In genomic region chr14:85534914-85535313, GRCh38 we compare ENCODE assay signal across 9 cellular contexts. TPM values are rescaled to one million over a fixed set of nuclear protein-coding genes. Genes with fewer than 3 reads are reported as not detected.
A peak's percentile ranks its signal among the peaks of the same experiment; 100 is the strongest.
DNase-seq lines count a peak whose midpoint lies in the region; ATAC-seq, FAIRE-seq and TF ChIP-seq lines count a peak whose summit lies in the region.
"Had no signal": no experiment of that assay in that cellular context is flagged by ENCODE, and none has a peak within 500 bp of the region (broad histone marks: within the 10 kb centered on the region; RNA-seq: fewer than 3 reads in every experiment).

No MANE protein-coding gene starts in this region.

- H3K27ac Mint-ChIP-seq in natural killer cell (no peak overlapping the region), neural progenitor cell (no peak overlapping the region)
- no peak overlapping the region for H3K27ac Mint-ChIP-seq in natural killer cell treated with Interleukin-12 subunit alpha and Interleukin-12 subunit beta and Interleukin-15 and Interleukin-18, amount 100 ng/mL, for 72 hours
- H3K27ac Mint-ChIP-seq: CD8-positive, alpha-beta T cell had no signal

- H3K4me3 ChIP-seq in epithelial cell of esophagus (ENCODE audit: low read length) = peak overlapping the region; percentile 88
- peak overlapping the region; percentile 74 for H3K4me3 ChIP-seq in neural progenitor cell
- no peak overlapping the region for H3K4me3 ChIP-seq in small intestine (ENCODE audit: low read depth in 1 of 2, low read length in 2 of 2)

- H3K9me3 ChIP-seq in neural progenitor cell (ENCODE audit: low read depth) (no peaks in the 10 kb centered on the region), small intestine (ENCODE audit: control insufficient read depth, low read depth) (peaks cover 2% of the 10 kb centered on the region)

- H3K4me2 ChIP-seq in neural progenitor cell = peak overlapping the region; percentile 88

- peaks cover 51 to 67% of the 10 kb centered on the region in 2 donors for H3K27me3 Mint-ChIP-seq in natural killer cell (ENCODE audit: low read depth in 2 of 2)
- H3K27me3 Mint-ChIP-seq in natural killer cell treated with Interleukin-12 subunit alpha and Interleukin-12 subunit beta and Interleukin-15 and Interleukin-18, amount 100 ng/mL, for 72 hours = peaks cover 34 to 47% of the 10 kb centered on the region in 2 donors
- H3K27me3 Mint-ChIP-seq in neural progenitor cell (ENCODE audit: insufficient read depth, low read depth) = peaks cover 34% of the 10 kb centered on the region

- no peak overlapping the region for H2AFZ ChIP-seq in neural progenitor cell (replicated peaks)

- no peak for DNase-seq in natural killer cell
- DNase-seq in natural killer cell treated with Interleukin-12 subunit alpha and Interleukin-12 subunit beta and Interleukin-15 and Interleukin-18, amount 100 ng/mL, for 72 hours (ENCODE audit: low spot score) = no peak
- DNase-seq in epithelial cell of esophagus (ENCODE audit: low read depth) = peak; percentile 19
- peak; percentile 39 for DNase-seq in neural progenitor cell (ENCODE audit: low spot score)
- no peak for DNase-seq in ecto neural progenitor cell (ENCODE audit: low spot score)
- no peak for DNase-seq in small intestine
- no peak for DNase-seq in NCI-H1105 (lab: John Stamatoyannopoulos, UW)
- DNase-seq: CD8-positive, alpha-beta T cell had no signal

- H3K9ac ChIP-seq in neural progenitor cell = no peak overlapping the region

- H3K36me3 Mint-ChIP-seq in natural killer cell = no peaks in the 10 kb centered on the region
- no peaks in the 10 kb centered on the region for H3K36me3 Mint-ChIP-seq in natural killer cell treated with Interleukin-12 subunit alpha and Interleukin-12 subunit beta and Interleukin-15 and Interleukin-18, amount 100 ng/mL, for 72 hours
- H3K36me3 Mint-ChIP-seq in neural progenitor cell = no peaks in the 10 kb centered on the region
- H3K36me3 Mint-ChIP-seq: CD8-positive, alpha-beta T cell had no signal

- H3K27ac ChIP-seq in neural progenitor cell (no peak overlapping the region), small intestine (ENCODE audit: low read depth in 1 of 2, low read length in 1 of 2) (no peak overlapping the region)

- no peak for ATAC-seq in natural killer cell
- no peak for ATAC-seq in natural killer cell treated with Interleukin-12 subunit alpha and Interleukin-12 subunit beta and Interleukin-15 and Interleukin-18, amount 100 ng/mL, for 72 hours
- no peak for ATAC-seq in GM19395 (IDR thresholded peaks at IDR 0.05; ENCODE audit: unreplicated experiment)
- ATAC-seq: CD8-positive, alpha-beta T cell had no signal

- peaks cover 8% of the 10 kb centered on the region for H3F3A ChIP-seq in neural progenitor cell (ENCODE audit: low read depth)

- TF ChIP-seq CTCF in natural killer cell (IDR thresholded peaks at IDR 0.05) (no peak), epithelial cell of esophagus (IDR thresholded peaks at IDR 0.05; ENCODE audit: insufficient read depth, low read depth, low read length, missing control alignments) (no peak), neural progenitor cell (IDR thresholded peaks at IDR 0.05) (no peak)

- peaks cover 9% of the 10 kb centered on the region for H4K20me1 ChIP-seq in neural progenitor cell (ENCODE audit: low read depth)

- H3K4me3 Mint-ChIP-seq in natural killer cell (peak overlapping the region; percentile 72), neural progenitor cell (peak overlapping the region; percentile 90)
- no peak overlapping the region for H3K4me3 Mint-ChIP-seq in natural killer cell treated with Interleukin-12 subunit alpha and Interleukin-12 subunit beta and Interleukin-15 and Interleukin-18, amount 100 ng/mL, for 72 hours
- H3K4me3 Mint-ChIP-seq: CD8-positive, alpha-beta T cell had no signal

- 30 to 42% (median 37%) methylated on average over 8 of the region's 8 CpGs for WGBS in small intestine, 3 donors

- H3K9me3 Mint-ChIP-seq in natural killer cell = no peaks in the 10 kb centered on the region
- no peaks in the 10 kb centered on the region for H3K9me3 Mint-ChIP-seq in natural killer cell treated with Interleukin-12 subunit alpha and Interleukin-12 subunit beta and Interleukin-15 and Interleukin-18, amount 100 ng/mL, for 72 hours
- no peaks in the 10 kb centered on the region for H3K9me3 Mint-ChIP-seq in neural progenitor cell
- H3K9me3 Mint-ChIP-seq: CD8-positive, alpha-beta T cell had no signal

- peaks cover 21 to 30% of the 10 kb centered on the region in 2 donors for H3K4me1 Mint-ChIP-seq in natural killer cell
- peaks cover 8 to 22% of the 10 kb centered on the region in 2 donors for H3K4me1 Mint-ChIP-seq in natural killer cell treated with Interleukin-12 subunit alpha and Interleukin-12 subunit beta and Interleukin-15 and Interleukin-18, amount 100 ng/mL, for 72 hours (ENCODE audit: low read depth in 2 of 2)
- H3K4me1 Mint-ChIP-seq in neural progenitor cell = peaks cover 44% of the 10 kb centered on the region

- intact Hi-C loops in natural killer cell (cut with micrococcal nuclease) = no loop called here

- FAIRE-seq in small intestine (lab: Jason Lieb, UNC) = no peak

- H3K79me2 ChIP-seq in neural progenitor cell (ENCODE audit: low read depth) = peaks cover 31% of the 10 kb centered on the region

- H3K36me3 ChIP-seq in neural progenitor cell (no peaks in the 10 kb centered on the region), small intestine (ENCODE audit: control insufficient read depth in 2 of 2, insufficient read depth in 2 of 2, low read length in 2 of 2) (no peaks in the 10 kb centered on the region)

- H3K27me3 ChIP-seq in neural progenitor cell (peaks cover 52% of the 10 kb centered on the region), small intestine (ENCODE audit: control insufficient read depth in 2 of 2, insufficient read depth in 2 of 2, low read length in 2 of 2) (peaks cover 3 to 9% of the 10 kb centered on the region in 2 donors)

- H3K4me1 ChIP-seq in neural progenitor cell (peaks cover 34% of the 10 kb centered on the region), small intestine (ENCODE audit: control insufficient read depth in 2 of 2, insufficient read depth in 1 of 2, low read depth in 1 of 2, low read length in 1 of 2) (no peaks in the 10 kb centered on the region)

RNA-seq across cellular contexts. Expression of gene FLRT2, which starts 5.0 kb away (rescaled TPM):
- not detected for total RNA-seq in natural killer cell
- 1 to 10 TPM in 1 of 2 donors, under 1 TPM in 1; 0.25 to 1.5 TPM for total RNA-seq in natural killer cell treated with Interleukin-12 subunit alpha and Interleukin-12 subunit beta and Interleukin-15 and Interleukin-18, amount 100 ng/mL, for 72 hours
- total RNA-seq in neural progenitor cell (ENCODE audit: low replicate concordance) = 8.5 and 8.7 TPM in 2 replicates
- 1 to 10 TPM in 1 of 3 donors, under 1 TPM in 1, not detected in 1; under 0.01 to 2.7 TPM for polyA plus RNA-seq in small intestine
- total RNA-seq: CD8-positive, alpha-beta T cell had no signal

Comparison
In these comparisons a context has a peak if more than half of its experiments do, and no peak if none do; other contexts are left out.
1. DNase-seq: peak in epithelial cell of esophagus (single experiment) and neural progenitor cell (single experiment); none in natural killer cell (single experiment), natural killer cell treated with Interleukin-12 subunit alpha and Interleukin-12 subunit beta and Interleukin-15 and Interleukin-18, amount 100 ng/mL, for 72 hours (single experiment), ecto neural progenitor cell (single experiment), small intestine (single experiment) and NCI-H1105 (single experiment).
2. H3K4me3 ChIP-seq: peak in epithelial cell of esophagus (single experiment) and neural progenitor cell (single experiment); none in small intestine (0 of 2).